Comparison of ENCODE assay signal across 9 cellular contexts in genomic region chr15:84714816-84715215, GRCh38. TPM values are rescaled to one million over a fixed set of nuclear protein-coding genes. Genes with fewer than 3 reads are reported as not detected.
DNase-seq lines count a peak whose midpoint lies in the region; ATAC-seq, FAIRE-seq and TF ChIP-seq lines count a peak whose summit lies in the region.
"Had no signal": no experiment of that assay in that cellular context is flagged by ENCODE, and none has a peak within 500 bp of the region (broad histone marks: within the 10 kb centered on the region; RNA-seq: fewer than 3 reads in every experiment).

No MANE protein-coding gene starts in this region.

- H4K20me1 ChIP-seq in astrocyte (ENCODE audit: insufficient read depth, low read length), result peaks cover 39% of the 10 kb centered on the region

- H2AFZ ChIP-seq in astrocyte (ENCODE audit: low read depth, low read length), result no peak overlapping the region

- H3K9me3 Mint-ChIP-seq in astrocyte (ENCODE audit: unreplicated experiment) (peaks cover 2% of the 10 kb centered on the region), memory B cell (no peaks in the 10 kb centered on the region)

- DNase-seq in heart left ventricle, result no peak
- DNase-seq in left ventricle myocardium superior, result no peak
- no peak for DNase-seq in astrocyte (ENCODE audit: low read depth)
- no peak for DNase-seq in memory B cell (ENCODE audit: low spot score in 2 of 2)
- no peak for DNase-seq in uterus
- DNase-seq in activated effector memory CD4-positive, alpha-beta T cell treated with anti-CD3 and anti-CD28 coated beads, Interleukin-2, amount 50 U/mL, for 16 hours, result no peak
- no peak for DNase-seq in NCI-H345 treated with DMSO at 0.1 percent for 48 hours (lab: John Stamatoyannopoulos, UW; ENCODE audit: unreplicated experiment)
- DNase-seq: NCI-H2029 had no signal

- ATAC-seq in heart left ventricle (no peak), left ventricle myocardium superior (no peak), memory B cell (ENCODE audit: low read depth) (no peak), HG02623 (IDR thresholded peaks at IDR 0.05; ENCODE audit: unreplicated experiment) (no peak)

- H3K36me3 Mint-ChIP-seq in astrocyte (ENCODE audit: low read depth, unreplicated experiment), result no peaks in the 10 kb centered on the region
- peaks cover 2% of the 10 kb centered on the region for H3K36me3 Mint-ChIP-seq in memory B cell

- H3K4me1 Mint-ChIP-seq in astrocyte (ENCODE audit: low read depth, unreplicated experiment), result peaks cover 15% of the 10 kb centered on the region
- H3K4me1 Mint-ChIP-seq in memory B cell, result peaks cover 14% of the 10 kb centered on the region

- no peak for FAIRE-seq in astrocyte (lab: Jason Lieb, UNC)

- no peak for TF ChIP-seq CTCF in heart left ventricle (IDR thresholded peaks at IDR 0.05)
- no peak for TF ChIP-seq CTCF in astrocyte (IDR thresholded peaks at IDR 0.05; ENCODE audit: insufficient read depth, low read depth, low read length)
- TF ChIP-seq CTCF in uterus (IDR thresholded peaks at IDR 0.05), result no peak

- peak overlapping the region; percentile 83 for H3K4me2 ChIP-seq in astrocyte (ENCODE audit: low read length)

- H3K27me3 Mint-ChIP-seq in astrocyte (ENCODE audit: low read depth, unreplicated experiment), result no peaks in the 10 kb centered on the region
- no peaks in the 10 kb centered on the region for H3K27me3 Mint-ChIP-seq in memory B cell

- H3K27ac ChIP-seq in heart left ventricle (peak overlapping the region in 9 of 12 donors; percentile 86 to 99 (median 94)), astrocyte (ENCODE audit: low read depth, low read length) (peak overlapping the region; percentile 85), uterus (peak overlapping the region in 1 of 2 donors; percentile 86)

- WGBS in heart left ventricle, 4 donors, result 51 to 64% (median 57%) methylated on average over 3 of the region's 3 CpGs

- no peak for TF ChIP-seq POLR2A in heart left ventricle (IDR thresholded peaks at IDR 0.05)
- TF ChIP-seq POLR2A in uterus (IDR thresholded peaks at IDR 0.05), result no peak

- H3K9me3 ChIP-seq in heart left ventricle (no peaks in the 10 kb centered on the region), astrocyte (ENCODE audit: insufficient read depth, low read depth, low read length) (no peaks in the 10 kb centered on the region), uterus (no peaks in the 10 kb centered on the region)

- H3K4me3 ChIP-seq in heart left ventricle, result peak overlapping the region; percentile 58 to 98 (median 82)
- H3K4me3 ChIP-seq in astrocyte (ENCODE audit: insufficient read depth, low read depth, low read length), result peak overlapping the region; percentile 96
- H3K4me3 ChIP-seq in uterus, result peak overlapping the region; percentile 72 to 79

- H3K4me3 Mint-ChIP-seq in astrocyte (ENCODE audit: unreplicated experiment) (peak overlapping the region; percentile 99), memory B cell (peak overlapping the region; percentile 94)

- H3K27ac Mint-ChIP-seq in astrocyte (ENCODE audit: unreplicated experiment) (peak overlapping the region; percentile 95), memory B cell (no peak overlapping the region)

- H3K79me2 ChIP-seq in astrocyte (ENCODE audit: insufficient read depth, low read length), result peaks cover 65% of the 10 kb centered on the region

- H3K9ac ChIP-seq in astrocyte (ENCODE audit: low read length), result peak overlapping the region; percentile 91

- H3K27me3 ChIP-seq in heart left ventricle (no peaks in the 10 kb centered on the region), astrocyte (ENCODE audit: insufficient read depth, low read length) (no peaks in the 10 kb centered on the region), uterus (no peaks in the 10 kb centered on the region)

- H3K4me1 ChIP-seq in heart left ventricle, result peaks cover 8 to 40% (median 25%) of the 10 kb centered on the region in 12 donors
- H3K4me1 ChIP-seq in astrocyte (ENCODE audit: insufficient read depth, low read length), result peaks cover 12% of the 10 kb centered on the region
- H3K4me1 ChIP-seq in uterus, result peaks cover 0 to 3% of the 10 kb centered on the region in 2 donors

- peaks cover 0 to 22% (median 16%) of the 10 kb centered on the region in 9 donors for H3K36me3 ChIP-seq in heart left ventricle
- no peaks in the 10 kb centered on the region for H3K36me3 ChIP-seq in astrocyte (ENCODE audit: insufficient read depth, low read length)
- no peaks in the 10 kb centered on the region for H3K36me3 ChIP-seq in uterus

- intact Hi-C loops in heart left ventricle (cut with DNase I) (loop anchor here in 5 of 10 donors (10.0 kb wide), 4 partner anchors 60 to 210 kb away; partner anchors contain the start of genes NMB (in 3 of the 5), WDR73 (in 3 of the 5) and ALPK3 (in 2 of the 5)), left ventricle myocardium superior (cut with micrococcal nuclease) (no loop called here), uterus (cut with DNase I; ENCODE audit: low total_unique reads) (no loop called here)

RNA-seq across cellular contexts. Expression of gene SEC11A, which starts 1.1 kb away (rescaled TPM):
- total RNA-seq in heart left ventricle (10 to 100 TPM; 55.7 to 95.7 (median 73.0) TPM), left ventricle myocardium superior (94.6 TPM), astrocyte (187 and 198 TPM in 2 replicates), uterus (100 to 1,000 TPM; 117 to 261 (median 204) TPM)
- 100 to 1,000 TPM in 1 of 2 donors, 10 to 100 TPM in 1; 73.3 to 152 TPM for polyA plus RNA-seq in heart left ventricle

RNA-seq across cellular contexts. Expression of gene ZNF592, which starts 33.6 kb away (rescaled TPM):
- total RNA-seq in heart left ventricle, result 10 to 100 TPM; 16.8 to 28.6 (median 21.4) TPM
- polyA plus RNA-seq in heart left ventricle, result 10 to 100 TPM in 1 of 2 donors, 1 to 10 TPM in 1; 9.7 to 21.2 TPM
- 20.0 TPM for total RNA-seq in left ventricle myocardium superior
- 25.1 and 25.5 TPM in 2 replicates for total RNA-seq in astrocyte
- total RNA-seq in uterus, result 10 to 100 TPM in 2 of 4 donors, 1 to 10 TPM in 2; 4.7 to 48.2 (median 11.7) TPM

RNA-seq across cellular contexts. Expression of gene NMB, which starts 56.8 kb away (rescaled TPM):
- total RNA-seq in heart left ventricle (1 to 10 TPM; 1.4 to 8.6 (median 2.8) TPM), left ventricle myocardium superior (1.3 TPM), astrocyte (6.1 and 6.4 TPM in 2 replicates), uterus (10 to 100 TPM in 1 of 4 donors, 1 to 10 TPM in 3; 3.1 to 10.5 (median 7.4) TPM)
- polyA plus RNA-seq in heart left ventricle, result 1 to 10 TPM; 3.9 to 6.6 TPM
